12 cellular contexts compared by ENCODE assay signal in the genomic region with DNA sequence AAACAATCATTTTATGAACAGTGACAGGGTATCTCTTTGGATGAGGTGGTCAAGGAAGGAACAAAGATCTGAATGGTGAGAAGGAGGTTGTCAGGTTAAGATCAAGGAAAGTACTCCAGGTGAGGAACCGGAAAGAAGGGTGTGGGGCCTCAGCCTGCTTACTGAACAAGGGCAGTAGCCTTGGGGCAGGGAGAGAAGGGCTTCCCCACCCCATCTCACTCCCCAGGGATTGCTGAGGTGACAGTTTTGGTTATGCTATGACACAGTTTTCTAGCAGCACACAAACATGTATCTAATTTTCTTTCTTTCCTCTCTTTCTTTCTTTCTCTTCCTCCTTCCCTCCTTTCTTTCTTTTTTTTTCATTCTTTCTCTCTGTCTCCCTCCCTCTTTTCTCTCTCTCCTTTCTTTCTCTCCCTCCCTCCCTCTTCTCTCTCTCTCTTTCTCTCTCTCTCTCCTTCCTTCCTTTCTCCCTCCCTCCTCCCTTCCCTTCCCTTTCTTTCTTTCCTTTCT. TPM values are rescaled to one million over a fixed set of nuclear protein-coding genes. Genes with fewer than 3 reads are reported as not detected.
DNase-seq lines count a peak whose midpoint lies in the region; ATAC-seq and TF ChIP-seq lines count a peak whose summit lies in the region.
"Had no signal": no experiment of that assay in that cellular context is flagged by ENCODE, and none has a peak within 500 bp of the region (broad histone marks: within the 10 kb centered on the region; RNA-seq: fewer than 3 reads in every experiment).

No MANE protein-coding gene starts in this region.

- H3K4me1 Mint-ChIP-seq in activated CD8-positive, alpha-beta T cell treated with anti-CD3 and anti-CD28 coated beads, Interleukin-2, amount 10 ng/mL, durations not matched to agents 7 days and 5 days (ENCODE audit: low read depth) = peaks cover 3% of the 10 kb centered on the region

- no peaks in the 10 kb centered on the region for H3K27me3 ChIP-seq in parathyroid adenoma (ENCODE audit: control insufficient read depth, insufficient read depth, low read length)
- no peaks in the 10 kb centered on the region for H3K27me3 ChIP-seq in vagina
- H3K27me3 ChIP-seq in esophagus muscularis mucosa = no peaks in the 10 kb centered on the region

- no peaks in the 10 kb centered on the region for H3K27me3 Mint-ChIP-seq in activated CD8-positive, alpha-beta T cell treated with anti-CD3 and anti-CD28 coated beads, Interleukin-2, amount 10 ng/mL, durations not matched to agents 7 days and 5 days (ENCODE audit: low read depth)

- 57% methylated on average over 1 of the region's 1 CpG for WGBS in esophagus muscularis mucosa

- H3K27ac Mint-ChIP-seq in activated CD8-positive, alpha-beta T cell treated with anti-CD3 and anti-CD28 coated beads, Interleukin-2, amount 10 ng/mL, durations not matched to agents 7 days and 5 days = no peak overlapping the region

- ATAC-seq in GM18873 (IDR thresholded peaks at IDR 0.05; ENCODE audit: low FRiP score, unreplicated experiment) = peak; percentile 62
- ATAC-seq in GM21825 (IDR thresholded peaks at IDR 0.05; ENCODE audit: unreplicated experiment) = peak; percentile 71
- ATAC-seq in activated CD8-positive, alpha-beta T cell treated with anti-CD3 and anti-CD28 coated beads, Interleukin-2, amount 10 ng/mL, durations not matched to agents 7 days and 5 days = no peak

- H3K9ac ChIP-seq in parathyroid adenoma = no peak overlapping the region

- peak overlapping the region; percentile 83 for H3K27ac ChIP-seq in parathyroid adenoma
- H3K27ac ChIP-seq in vagina = no peak overlapping the region
- H3K27ac ChIP-seq in esophagus muscularis mucosa (replicated peaks in 1 of 4) = no peak overlapping the region

- no peak overlapping the region for H3K4me3 Mint-ChIP-seq in activated CD8-positive, alpha-beta T cell treated with anti-CD3 and anti-CD28 coated beads, Interleukin-2, amount 10 ng/mL, durations not matched to agents 7 days and 5 days

- intact Hi-C loops in vagina (cut with DNase I) (no loop called here), esophagus muscularis mucosa (cut with DNase I) (no loop called here)

- H3K4me1 ChIP-seq in parathyroid adenoma (peaks cover 2% of the 10 kb centered on the region), vagina (peaks cover 10% of the 10 kb centered on the region), esophagus muscularis mucosa (peaks cover 6 to 13% (median 11%) of the 10 kb centered on the region in 4 donors)

- H2AFZ ChIP-seq in parathyroid adenoma = peak overlapping the region; percentile 29

- no peaks in the 10 kb centered on the region for H3K9me3 Mint-ChIP-seq in activated CD8-positive, alpha-beta T cell treated with anti-CD3 and anti-CD28 coated beads, Interleukin-2, amount 10 ng/mL, durations not matched to agents 7 days and 5 days (ENCODE audit: insufficient read depth)

- H3K79me2 ChIP-seq in parathyroid adenoma = no peaks in the 10 kb centered on the region

- DNase-seq in NCI-H345 treated with DMSO at 0.1 percent for 48 hours (lab: John Stamatoyannopoulos, UW; ENCODE audit: unreplicated experiment) (peak; percentile 47), vagina (ENCODE audit: extremely low spot score in 2 of 2) (no peak), esophagus muscularis mucosa (ENCODE audit: extremely low spot score) (no peak), DMS79 (lab: John Stamatoyannopoulos, UW) (no peak)
- DNase-seq in activated CD8-positive, alpha-beta T cell treated with anti-CD3 and anti-CD28 coated beads, Interleukin-2, amount 10 ng/mL, durations not matched to agents 7 days and 5 days = no peak
- DNase-seq: erythroblast; stimulated activated CD4-positive, alpha-beta T cell treated with anti-CD3 and anti-CD28 coated beads, Interleukin-4, amount 100 ng/mL, for 1 hour; SW 1271 had no signal

- no peaks in the 10 kb centered on the region for H3K36me3 ChIP-seq in parathyroid adenoma (ENCODE audit: control insufficient read depth, insufficient read depth, low read length)
- no peaks in the 10 kb centered on the region for H3K36me3 ChIP-seq in vagina
- peaks cover 0 to 5% (median 2%) of the 10 kb centered on the region in 4 donors for H3K36me3 ChIP-seq in esophagus muscularis mucosa

- POLR2A ChIA-PET in activated CD8-positive, alpha-beta T cell treated with anti-CD3 and anti-CD28 coated beads, Interleukin-2, amount 10 ng/mL, durations not matched to agents 7 days and 5 days (lab: Charles Lee) = no interaction called here

- H3K4me2 ChIP-seq in parathyroid adenoma (ENCODE audit: low read length) = peak overlapping the region; percentile 50

- no peak for TF ChIP-seq EP300 in esophagus muscularis mucosa (IDR thresholded peaks at IDR 0.05)

- CTCF ChIA-PET in activated CD8-positive, alpha-beta T cell treated with anti-CD3 and anti-CD28 coated beads, Interleukin-2, amount 10 ng/mL, durations not matched to agents 7 days and 5 days (lab: Charles Lee) = no interaction called here

- TF ChIP-seq POLR2A in vagina (IDR thresholded peaks at IDR 0.05) (no peak), esophagus muscularis mucosa (IDR thresholded peaks at IDR 0.05; ENCODE audit: low read depth) (no peak)

- H3K4me3 ChIP-seq in parathyroid adenoma (ENCODE audit: low read depth, low read length) (no peak overlapping the region), vagina (no peak overlapping the region), esophagus muscularis mucosa (no peak overlapping the region)

- H3K9me3 ChIP-seq in parathyroid adenoma (ENCODE audit: control insufficient read depth, low read length) (no peaks in the 10 kb centered on the region), vagina (no peaks in the 10 kb centered on the region), esophagus muscularis mucosa (no peaks in the 10 kb centered on the region)

- H3K36me3 Mint-ChIP-seq in activated CD8-positive, alpha-beta T cell treated with anti-CD3 and anti-CD28 coated beads, Interleukin-2, amount 10 ng/mL, durations not matched to agents 7 days and 5 days (ENCODE audit: low read depth) = no peaks in the 10 kb centered on the region

- TF ChIP-seq CTCF in parathyroid adenoma (IDR thresholded peaks at IDR 0.05) = no peak
- TF ChIP-seq CTCF in vagina (IDR thresholded peaks at IDR 0.05) = no peak
- TF ChIP-seq CTCF in esophagus muscularis mucosa (IDR thresholded peaks at IDR 0.05) = no peak

RNA-seq across cellular contexts. Expression of a gene that starts 4.1 kb away (rescaled TPM):
- total RNA-seq in vagina (31.7 TPM), esophagus muscularis mucosa (10 to 100 TPM in 3 of 4 donors, 1 to 10 TPM in 1; 9.1 to 30.2 (median 22.8) TPM)
- total RNA-seq in activated CD8-positive, alpha-beta T cell treated with anti-CD3 and anti-CD28 coated beads, Interleukin-2, amount 10 ng/mL, durations not matched to agents 7 days and 5 days = 10 to 100 TPM; 14.0 to 15.3 TPM

RNA-seq across cellular contexts. Expression of a gene that starts 20.2 kb away (rescaled TPM):
- total RNA-seq in vagina (29.5 TPM), esophagus muscularis mucosa (10 to 100 TPM; 18.2 to 31.1 (median 28.6) TPM)
- 10 to 100 TPM; 26.0 to 30.7 TPM for total RNA-seq in activated CD8-positive, alpha-beta T cell treated with anti-CD3 and anti-CD28 coated beads, Interleukin-2, amount 10 ng/mL, durations not matched to agents 7 days and 5 days

RNA-seq across cellular contexts. Expression of a gene that starts 29.6 kb away (rescaled TPM):
- total RNA-seq in vagina (17.4 TPM), esophagus muscularis mucosa (10 to 100 TPM; 25.7 to 42.6 (median 32.8) TPM)
- total RNA-seq in activated CD8-positive, alpha-beta T cell treated with anti-CD3 and anti-CD28 coated beads, Interleukin-2, amount 10 ng/mL, durations not matched to agents 7 days and 5 days = 10 to 100 TPM; 78.9 to 81.7 TPM

RNA-seq across cellular contexts. Expression of a gene that starts 29.6 kb away (rescaled TPM):
- not detected for total RNA-seq in vagina
- total RNA-seq in esophagus muscularis mucosa = 1 to 10 TPM in 1 of 4 donors, under 1 TPM in 1, not detected in 2; 0.17 to 1.8 TPM
- under 1 TPM; 0.34 to 0.60 TPM for total RNA-seq in activated CD8-positive, alpha-beta T cell treated with anti-CD3 and anti-CD28 coated beads, Interleukin-2, amount 10 ng/mL, durations not matched to agents 7 days and 5 days

RNA-seq across cellular contexts. Expression of a gene that starts 31.6 kb away (rescaled TPM):
- total RNA-seq in vagina (3.9 TPM), esophagus muscularis mucosa (under 1 TPM; 0.52 to 0.99 (median 0.70) TPM)
- 1 to 10 TPM; 4.0 to 4.4 TPM for total RNA-seq in activated CD8-positive, alpha-beta T cell treated with anti-CD3 and anti-CD28 coated beads, Interleukin-2, amount 10 ng/mL, durations not matched to agents 7 days and 5 days
- total RNA-seq: LHCN-M2 had no signal
